Comparison of ENCODE assay signal across 13 cellular contexts in the genomic region with DNA sequence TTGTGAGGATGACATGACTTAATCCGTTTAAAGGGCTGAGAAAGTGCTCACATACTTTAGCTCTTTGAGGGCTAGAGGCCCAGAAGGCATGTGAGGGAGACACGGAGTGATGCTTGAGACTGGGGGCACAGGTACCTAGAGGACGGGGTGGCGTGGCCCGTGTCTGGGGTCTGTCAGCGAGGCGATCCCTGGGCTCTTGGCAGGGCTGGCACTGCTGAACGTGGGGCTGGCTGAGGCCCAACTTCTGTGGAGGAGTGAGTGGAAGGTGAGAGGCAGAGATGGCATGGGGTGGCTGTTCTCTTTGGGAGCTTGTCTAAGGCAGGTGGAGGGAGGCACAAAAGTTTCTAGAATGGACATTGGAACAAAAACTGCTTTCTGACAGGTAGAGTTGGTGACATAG. TPM values are rescaled to one million over a fixed set of nuclear protein-coding genes. Genes with fewer than 3 reads are reported as not detected.
DNase-seq lines count a peak whose midpoint lies in the region; ATAC-seq and TF ChIP-seq lines count a peak whose summit lies in the region.
"Had no signal": no experiment of that assay in that cellular context is flagged by ENCODE, and none has a peak within 500 bp of the region (broad histone marks: within the 10 kb centered on the region; RNA-seq: fewer than 3 reads in every experiment).

No MANE protein-coding gene starts in this region.

- ATAC-seq in activated CD4-positive, alpha-beta T cell treated with anti-CD3 and anti-CD28 coated beads for 36 hours: no peak
- no peak for ATAC-seq in activated T-helper 17 cell treated with anti-CD3 and anti-CD28 coated beads, Interleukin-2, amount 50 U/mL, for 72 hours (replicated peaks)
- ATAC-seq in HG02884 (IDR thresholded peaks at IDR 0.05; ENCODE audit: unreplicated experiment) (no peak), HG02970 (IDR thresholded peaks at IDR 0.05; ENCODE audit: low FRiP score, unreplicated experiment) (no peak)

- peak overlapping the region; percentile 57 to 64 for H3K27ac ChIP-seq in right atrium auricular region
- peak overlapping the region; percentile 31 for H3K27ac ChIP-seq in stomach smooth muscle (ENCODE audit: low read length)

- no peak overlapping the region for H3K9ac ChIP-seq in stomach smooth muscle (ENCODE audit: low read length in 2 of 2)

- peaks cover 29% of the 10 kb centered on the region for H3K4me1 Mint-ChIP-seq in activated CD4-positive, alpha-beta T cell treated with anti-CD3 and anti-CD28 coated beads, Interleukin-2, amount 10 ng/mL, durations not matched to agents 7 days and 5 days
- H3K4me1 Mint-ChIP-seq in activated CD4-positive, alpha-beta T cell treated with anti-CD3 and anti-CD28 coated beads for 36 hours: peaks cover 33% of the 10 kb centered on the region
- H3K4me1 Mint-ChIP-seq in activated T-helper 17 cell treated with anti-CD3 and anti-CD28 coated beads, Interleukin-2, amount 50 U/mL, for 72 hours: peaks cover 18% of the 10 kb centered on the region

- no peak for DNase-seq in activated CD4-positive, alpha-beta T cell treated with anti-CD3 and anti-CD28 coated beads, Interleukin-2, amount 10 ng/mL, durations not matched to agents 7 days and 5 days
- no peak for DNase-seq in activated CD4-positive, alpha-beta T cell treated with anti-CD3 and anti-CD28 coated beads for 36 hours
- DNase-seq in right atrium auricular region (ENCODE audit: low spot score) (no peak), superior temporal gyrus (ENCODE audit: extremely low spot score) (no peak)
- DNase-seq: DMS 273 treated with DMSO at 0.1 percent for 48 hours, NCI-H2171 treated with DMSO at 0.1 percent for 48 hours had no signal

- H3K27me3 Mint-ChIP-seq in activated CD4-positive, alpha-beta T cell treated with anti-CD3 and anti-CD28 coated beads, Interleukin-2, amount 10 ng/mL, durations not matched to agents 7 days and 5 days: no peaks in the 10 kb centered on the region
- H3K27me3 Mint-ChIP-seq in activated CD4-positive, alpha-beta T cell treated with anti-CD3 and anti-CD28 coated beads for 36 hours: no peaks in the 10 kb centered on the region
- H3K27me3 Mint-ChIP-seq in activated T-helper 17 cell treated with anti-CD3 and anti-CD28 coated beads, Interleukin-2, amount 50 U/mL, for 72 hours: no peaks in the 10 kb centered on the region
- H3K27me3 Mint-ChIP-seq: activated naive CD8-positive, alpha-beta T cell had no signal

- POLR2A ChIA-PET in activated CD4-positive, alpha-beta T cell treated with anti-CD3 and anti-CD28 coated beads, Interleukin-2, amount 10 ng/mL, durations not matched to agents 7 days and 5 days (lab: Charles Lee): no interaction called here
- POLR2A ChIA-PET in activated CD4-positive, alpha-beta T cell treated with anti-CD3 and anti-CD28 coated beads for 36 hours (lab: Charles Lee): no interaction called here

- peaks cover 10% of the 10 kb centered on the region for H3K36me3 ChIP-seq in right atrium auricular region
- peaks cover 5 to 6% of the 10 kb centered on the region in 2 donors for H3K36me3 ChIP-seq in stomach smooth muscle (ENCODE audit: control insufficient read depth in 2 of 2, insufficient read depth in 2 of 2, low read length in 2 of 2)

- peaks cover 3% of the 10 kb centered on the region for H3K36me3 Mint-ChIP-seq in activated CD4-positive, alpha-beta T cell treated with anti-CD3 and anti-CD28 coated beads, Interleukin-2, amount 10 ng/mL, durations not matched to agents 7 days and 5 days (ENCODE audit: low read depth)
- H3K36me3 Mint-ChIP-seq in activated CD4-positive, alpha-beta T cell treated with anti-CD3 and anti-CD28 coated beads for 36 hours (ENCODE audit: low read depth): peaks cover 3% of the 10 kb centered on the region
- peaks cover 14% of the 10 kb centered on the region for H3K36me3 Mint-ChIP-seq in activated T-helper 17 cell treated with anti-CD3 and anti-CD28 coated beads, Interleukin-2, amount 50 U/mL, for 72 hours (ENCODE audit: low read depth)
- H3K36me3 Mint-ChIP-seq: activated naive CD8-positive, alpha-beta T cell had no signal

- CTCF ChIA-PET in activated CD4-positive, alpha-beta T cell treated with anti-CD3 and anti-CD28 coated beads, Interleukin-2, amount 10 ng/mL, durations not matched to agents 7 days and 5 days (lab: Charles Lee): no interaction called here
- CTCF ChIA-PET in activated CD4-positive, alpha-beta T cell treated with anti-CD3 and anti-CD28 coated beads for 36 hours (lab: Charles Lee): no interaction called here

- H3K9me3 ChIP-seq in right atrium auricular region (no peaks in the 10 kb centered on the region), stomach smooth muscle (ENCODE audit: control insufficient read depth in 2 of 2, low read length in 2 of 2) (no peaks in the 10 kb centered on the region)
- H3K9me3 ChIP-seq: upper lobe of left lung had no signal

- no peak for TF ChIP-seq CTCF in right atrium auricular region (IDR thresholded peaks at IDR 0.05)

- H3K9me3 Mint-ChIP-seq in activated CD4-positive, alpha-beta T cell treated with anti-CD3 and anti-CD28 coated beads, Interleukin-2, amount 10 ng/mL, durations not matched to agents 7 days and 5 days: no peaks in the 10 kb centered on the region
- H3K9me3 Mint-ChIP-seq in activated CD4-positive, alpha-beta T cell treated with anti-CD3 and anti-CD28 coated beads for 36 hours (ENCODE audit: low read depth): no peaks in the 10 kb centered on the region
- H3K9me3 Mint-ChIP-seq in activated T-helper 17 cell treated with anti-CD3 and anti-CD28 coated beads, Interleukin-2, amount 50 U/mL, for 72 hours: no peaks in the 10 kb centered on the region
- H3K9me3 Mint-ChIP-seq: T-helper 2 cell treated with Interferon-gamma antibody and Interleukin-4, amounts not matched to agents 5 μg/mL and 100 μg/mL, for 36 hours had no signal

- H3K4me3 Mint-ChIP-seq in activated CD4-positive, alpha-beta T cell treated with anti-CD3 and anti-CD28 coated beads, Interleukin-2, amount 10 ng/mL, durations not matched to agents 7 days and 5 days: no peak overlapping the region
- no peak overlapping the region for H3K4me3 Mint-ChIP-seq in activated CD4-positive, alpha-beta T cell treated with anti-CD3 and anti-CD28 coated beads for 36 hours
- peak overlapping the region; percentile 69 for H3K4me3 Mint-ChIP-seq in activated T-helper 17 cell treated with anti-CD3 and anti-CD28 coated beads, Interleukin-2, amount 50 U/mL, for 72 hours
- H3K4me3 Mint-ChIP-seq: activated naive CD8-positive, alpha-beta T cell; T-helper 2 cell treated with Interferon-gamma antibody and Interleukin-4, amounts not matched to agents 5 μg/mL and 100 μg/mL, for 36 hours had no signal

- H3K4me1 ChIP-seq in right atrium auricular region: peaks cover 0 to 64% of the 10 kb centered on the region in 2 donors
- H3K4me1 ChIP-seq in stomach smooth muscle (ENCODE audit: control insufficient read depth, insufficient read depth, low read length): peaks cover 39% of the 10 kb centered on the region

- H3K4me3 ChIP-seq in right atrium auricular region (no peak overlapping the region), stomach smooth muscle (ENCODE audit: low read length in 2 of 2) (no peak overlapping the region)
- H3K4me3 ChIP-seq: upper lobe of left lung had no signal

- peak overlapping the region; percentile 43 for H3K27ac Mint-ChIP-seq in activated CD4-positive, alpha-beta T cell treated with anti-CD3 and anti-CD28 coated beads, Interleukin-2, amount 10 ng/mL, durations not matched to agents 7 days and 5 days
- no peak overlapping the region for H3K27ac Mint-ChIP-seq in activated CD4-positive, alpha-beta T cell treated with anti-CD3 and anti-CD28 coated beads for 36 hours
- H3K27ac Mint-ChIP-seq in activated T-helper 17 cell treated with anti-CD3 and anti-CD28 coated beads, Interleukin-2, amount 50 U/mL, for 72 hours: peak overlapping the region; percentile 81
- H3K27ac Mint-ChIP-seq: activated naive CD8-positive, alpha-beta T cell had no signal

- intact Hi-C loops in activated CD4-positive, alpha-beta T cell treated with anti-CD3 and anti-CD28 coated beads for 36 hours (cut with DNase I, micrococcal nuclease): no loop called here

- H3K27me3 ChIP-seq in right atrium auricular region: no peaks in the 10 kb centered on the region
- no peaks in the 10 kb centered on the region for H3K27me3 ChIP-seq in stomach smooth muscle (ENCODE audit: control insufficient read depth in 1 of 2, insufficient read depth in 2 of 2, low read length in 2 of 2)
- H3K27me3 ChIP-seq: upper lobe of left lung had no signal

RNA-seq across cellular contexts. Expression of gene SEMA4B, which starts 9.5 kb away (rescaled TPM):
- total RNA-seq in activated CD4-positive, alpha-beta T cell treated with anti-CD3 and anti-CD28 coated beads, Interleukin-2, amount 10 ng/mL, durations not matched to agents 7 days and 5 days: 10 to 100 TPM; 23.4 to 26.7 TPM
- 10 to 100 TPM; 12.5 to 15.8 TPM for total RNA-seq in activated CD4-positive, alpha-beta T cell treated with anti-CD3 and anti-CD28 coated beads for 36 hours
- 10 to 100 TPM; 17.3 to 49.1 TPM for total RNA-seq in activated T-helper 17 cell treated with anti-CD3 and anti-CD28 coated beads, Interleukin-2, amount 50 U/mL, for 72 hours
- 10 to 100 TPM; 22.1 to 31.6 TPM for total RNA-seq in right atrium auricular region

RNA-seq across cellular contexts. Expression of gene CIB1, which starts 23.1 kb away (rescaled TPM):
- 10 to 100 TPM; 75.4 to 83.5 TPM for total RNA-seq in activated CD4-positive, alpha-beta T cell treated with anti-CD3 and anti-CD28 coated beads, Interleukin-2, amount 10 ng/mL, durations not matched to agents 7 days and 5 days
- total RNA-seq in activated CD4-positive, alpha-beta T cell treated with anti-CD3 and anti-CD28 coated beads for 36 hours: 100 to 1,000 TPM; 135 to 140 TPM
- total RNA-seq in activated T-helper 17 cell treated with anti-CD3 and anti-CD28 coated beads, Interleukin-2, amount 50 U/mL, for 72 hours: 100 to 1,000 TPM; 128 to 163 TPM
- total RNA-seq in right atrium auricular region: 10 to 100 TPM; 24.9 to 31.1 TPM

RNA-seq across cellular contexts. Expression of gene GDPGP1, which starts 23.4 kb away (rescaled TPM):
- 1 to 10 TPM; 9.8 to 10.0 TPM for total RNA-seq in activated CD4-positive, alpha-beta T cell treated with anti-CD3 and anti-CD28 coated beads, Interleukin-2, amount 10 ng/mL, durations not matched to agents 7 days and 5 days
- 1 to 10 TPM; 5.6 to 6.6 TPM for total RNA-seq in activated CD4-positive, alpha-beta T cell treated with anti-CD3 and anti-CD28 coated beads for 36 hours
- total RNA-seq in activated T-helper 17 cell treated with anti-CD3 and anti-CD28 coated beads, Interleukin-2, amount 50 U/mL, for 72 hours: 1 to 10 TPM; 8.2 to 9.4 TPM
- 10 to 100 TPM in 1 of 2 donors, 1 to 10 TPM in 1; 8.6 to 16.1 TPM for total RNA-seq in right atrium auricular region

RNA-seq across cellular contexts. Expression of gene TTLL13, which starts 38.8 kb away (rescaled TPM):
- under 1 TPM; 0.45 to 0.87 TPM for total RNA-seq in activated CD4-positive, alpha-beta T cell treated with anti-CD3 and anti-CD28 coated beads, Interleukin-2, amount 10 ng/mL, durations not matched to agents 7 days and 5 days
- total RNA-seq in activated CD4-positive, alpha-beta T cell treated with anti-CD3 and anti-CD28 coated beads for 36 hours: under 1 TPM; 0.39 to 0.46 TPM
- 1 to 10 TPM in 1 of 2 donors, not detected in 1; 1.3 TPM for total RNA-seq in activated T-helper 17 cell treated with anti-CD3 and anti-CD28 coated beads, Interleukin-2, amount 50 U/mL, for 72 hours
- not detected for total RNA-seq in right atrium auricular region

RNA-seq across cellular contexts. Expression of gene NGRN, which starts 54.9 kb away (rescaled TPM):
- total RNA-seq in activated CD4-positive, alpha-beta T cell treated with anti-CD3 and anti-CD28 coated beads, Interleukin-2, amount 10 ng/mL, durations not matched to agents 7 days and 5 days: 10 to 100 TPM; 28.5 to 30.0 TPM
- total RNA-seq in activated CD4-positive, alpha-beta T cell treated with anti-CD3 and anti-CD28 coated beads for 36 hours: 10 to 100 TPM; 22.0 to 23.9 TPM
- total RNA-seq in activated T-helper 17 cell treated with anti-CD3 and anti-CD28 coated beads, Interleukin-2, amount 50 U/mL, for 72 hours: 10 to 100 TPM; 22.4 to 31.1 TPM
- 100 to 1,000 TPM; 107 to 110 TPM for total RNA-seq in right atrium auricular region
